ENCODE assay signal across 8 cellular contexts in the genomic region with DNA sequence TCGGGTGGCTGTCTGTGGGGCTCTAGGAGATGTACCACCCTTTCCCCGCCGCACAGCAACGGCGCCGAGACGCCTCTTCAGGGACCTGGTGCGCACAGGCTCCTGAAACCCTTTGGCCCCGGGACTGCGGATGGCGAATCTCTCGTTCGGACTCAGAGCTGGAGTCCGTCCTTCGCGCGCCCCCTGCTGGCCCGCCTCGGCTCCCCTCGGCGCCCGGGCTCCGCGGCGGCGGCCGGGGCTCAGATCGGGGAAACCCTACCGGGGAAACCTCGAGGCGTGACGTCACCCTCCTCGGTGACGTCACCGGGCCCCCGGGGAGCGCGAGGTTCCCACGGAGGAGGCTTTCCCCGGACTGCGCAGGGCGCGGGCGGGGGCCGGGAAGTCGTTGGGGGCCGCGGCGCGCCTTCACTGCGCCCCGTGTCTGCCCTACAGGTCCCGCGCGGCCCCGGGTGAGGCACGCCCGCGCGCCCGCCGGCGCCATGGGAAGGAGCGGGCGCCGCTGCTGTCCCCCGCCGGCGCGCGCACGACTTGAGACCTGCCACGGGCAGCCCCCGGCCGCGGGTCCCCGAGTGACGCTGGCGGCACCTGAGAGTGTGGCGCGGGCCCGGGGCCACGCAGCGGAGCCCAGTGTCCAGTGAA. TPM values are rescaled to one million over a fixed set of nuclear protein-coding genes. Genes with fewer than 3 reads are reported as not detected.
A peak's percentile ranks its signal among the peaks of the same experiment; 100 is the strongest.
DNase-seq lines count a peak whose midpoint lies in the region; ATAC-seq, FAIRE-seq and TF ChIP-seq lines count a peak whose summit lies in the region.

No MANE protein-coding gene starts in this region.

- FAIRE-seq in GM12892 (lab: Jason Lieb, UNC), result peak; percentile 92

- peak overlapping the region; percentile 82 for H3K4me3 Mint-ChIP-seq in T-helper 2 cell treated with Interferon-gamma antibody and Interleukin-4, amounts not matched to agents 5 μg/mL and 100 μg/mL, for 36 hours

- intact Hi-C loops in right cardiac atrium (cut with DNase I) (loop anchor here (2.0 to 5.0 kb wide), 5 partner anchors 43 to 62 kb away; a partner anchor contains a TSS), vagina (cut with DNase I) (loop anchor here (2.0 to 10.0 kb wide), 3 partner anchors 43 to 140 kb away; a partner anchor contains a TSS)

- ATAC-seq in HG02678 (IDR thresholded peaks at IDR 0.05; ENCODE audit: unreplicated experiment) (peak; percentile 51), right cardiac atrium (peak; percentile 72 to 73)

- H3K27ac Mint-ChIP-seq in T-helper 2 cell treated with Interferon-gamma antibody and Interleukin-4, amounts not matched to agents 5 μg/mL and 100 μg/mL, for 36 hours, result no peak overlapping the region

- no peaks in the 10 kb centered on the region for H3K4me1 ChIP-seq in right cardiac atrium (ENCODE audit: control insufficient read depth, insufficient read depth, low read length)
- peaks cover 19% of the 10 kb centered on the region for H3K4me1 ChIP-seq in rectal smooth muscle tissue (ENCODE audit: control insufficient read depth, insufficient read depth, low read length)
- H3K4me1 ChIP-seq in vagina, result peaks cover 46% of the 10 kb centered on the region

- no peak for TF ChIP-seq POLR2A in GM12892 (IDR thresholded peaks at IDR 0.05; ENCODE audit: low read depth, low read length)
- no peak for TF ChIP-seq POLR2A in vagina (IDR thresholded peaks at IDR 0.05)

- peak overlapping the region; percentile 54 for H3K4me3 ChIP-seq in right cardiac atrium (ENCODE audit: low read length)
- H3K4me3 ChIP-seq in rectal smooth muscle tissue (ENCODE audit: low read length), result peak overlapping the region; percentile 69
- peak overlapping the region; percentile 63 to 81 for H3K4me3 ChIP-seq in vagina

- H3K36me3 ChIP-seq in rectal smooth muscle tissue (ENCODE audit: control insufficient read depth, insufficient read depth, low read length) (no peaks in the 10 kb centered on the region), vagina (no peaks in the 10 kb centered on the region)

- H3K36me3 Mint-ChIP-seq in T-helper 2 cell treated with Interferon-gamma antibody and Interleukin-4, amounts not matched to agents 5 μg/mL and 100 μg/mL, for 36 hours (ENCODE audit: low read depth), result no peaks in the 10 kb centered on the region

- H3K9ac ChIP-seq in rectal smooth muscle tissue (ENCODE audit: low read length), result no peak overlapping the region

- peaks cover 11% of the 10 kb centered on the region for H3K27me3 Mint-ChIP-seq in T-helper 2 cell treated with Interferon-gamma antibody and Interleukin-4, amounts not matched to agents 5 μg/mL and 100 μg/mL, for 36 hours (ENCODE audit: low read depth)

- H3K4me1 Mint-ChIP-seq in T-helper 2 cell treated with Interferon-gamma antibody and Interleukin-4, amounts not matched to agents 5 μg/mL and 100 μg/mL, for 36 hours (ENCODE audit: low read depth), result peaks cover 13% of the 10 kb centered on the region

- DNase-seq in GM12892 (ENCODE audit: insufficient read length), result peak; percentile 100
- peak; percentile 49 for DNase-seq in NCI-H1105 (lab: John Stamatoyannopoulos, UW)
- DNase-seq in T-helper 2 cell treated with Interferon-gamma antibody and Interleukin-4, amounts not matched to agents 5 μg/mL and 100 μg/mL, for 36 hours (ENCODE audit: low spot score), result peak; percentile 94
- DNase-seq in anterior cingulate cortex (lab: John Stamatoyannopoulos, UW), result peak in 57 of 58 donors; percentile 40 to 93 (median 79)
- peak; percentile 91 to 97 (median 97) for DNase-seq in right cardiac atrium
- DNase-seq in vagina (ENCODE audit: extremely low spot score in 2 of 2), result no peak

- no peak overlapping the region for H3K27ac ChIP-seq in right cardiac atrium (ENCODE audit: low read length)
- no peak overlapping the region for H3K27ac ChIP-seq in rectal smooth muscle tissue (ENCODE audit: low read depth, low read length)
- peak overlapping the region; percentile 74 for H3K27ac ChIP-seq in vagina

- peak; percentile 93 to 95 (median 95) for TF ChIP-seq CTCF in vagina (IDR thresholded peaks at IDR 0.05)

- WGBS in right cardiac atrium, result under 1% methylated on average over 84 of the region's 84 CpGs

- no peaks in the 10 kb centered on the region for H3K27me3 ChIP-seq in right cardiac atrium (ENCODE audit: control insufficient read depth, insufficient read depth)
- peaks cover 5% of the 10 kb centered on the region for H3K27me3 ChIP-seq in rectal smooth muscle tissue (ENCODE audit: control insufficient read depth, insufficient read depth, low read length)
- H3K27me3 ChIP-seq in vagina, result no peaks in the 10 kb centered on the region

- H3K9me3 ChIP-seq in right cardiac atrium (ENCODE audit: control insufficient read depth, low read length) (no peaks in the 10 kb centered on the region), vagina (no peaks in the 10 kb centered on the region)

- no peaks in the 10 kb centered on the region for H3K9me3 Mint-ChIP-seq in T-helper 2 cell treated with Interferon-gamma antibody and Interleukin-4, amounts not matched to agents 5 μg/mL and 100 μg/mL, for 36 hours

RNA-seq across cellular contexts. Expression of a gene that starts 7.9 kb away (rescaled TPM):
- 0.34 TPM for polyA plus RNA-seq in GM12892 (2012; ENCODE audit: missing spikeins)
- total RNA-seq in right cardiac atrium, result under 1 TPM in 3 of 4 donors, not detected in 1; 0.33 to 0.45 (median 0.35) TPM
- 0.27 TPM for polyA plus RNA-seq in right cardiac atrium
- total RNA-seq in vagina, result 1.2 TPM

RNA-seq across cellular contexts. Expression of a gene that starts 18.9 kb away (rescaled TPM):
- 6.8 TPM for polyA plus RNA-seq in GM12892 (2012; ENCODE audit: missing spikeins)
- total RNA-seq in right cardiac atrium, result 10 to 100 TPM; 15.3 to 44.8 (median 25.3) TPM
- polyA plus RNA-seq in right cardiac atrium, result 17.7 TPM
- 69.0 TPM for total RNA-seq in vagina

RNA-seq across cellular contexts. Expression of a gene that starts 28.0 kb away (rescaled TPM):
- polyA plus RNA-seq in GM12892 (2012; ENCODE audit: missing spikeins), result 26.9 TPM
- 10 to 100 TPM; 13.2 to 16.9 (median 15.5) TPM for total RNA-seq in right cardiac atrium
- polyA plus RNA-seq in right cardiac atrium, result 7.4 TPM
- 28.7 TPM for total RNA-seq in vagina

RNA-seq across cellular contexts. Expression of a gene that starts 42.9 kb away (rescaled TPM):
- 12.2 TPM for polyA plus RNA-seq in GM12892 (2012; ENCODE audit: missing spikeins)
- 10 to 100 TPM; 35.0 to 71.5 (median 47.0) TPM for total RNA-seq in right cardiac atrium
- 61.9 TPM for polyA plus RNA-seq in right cardiac atrium
- 118 TPM for total RNA-seq in vagina

RNA-seq across cellular contexts. Expression of a gene that starts 45.2 kb away (rescaled TPM):
- 0.74 TPM for polyA plus RNA-seq in GM12892 (2012; ENCODE audit: missing spikeins)
- total RNA-seq in right cardiac atrium (under 1 TPM; 0.17 to 0.34 (median 0.26) TPM), vagina (5.2 TPM)
- polyA plus RNA-seq in right cardiac atrium, result 0.27 TPM

Comparison
In these comparisons a context has a peak if more than half of its experiments do, and no peak if none do; other contexts are left out.
1. DNase-seq: peak in GM12892 (single experiment), NCI-H1105 (single experiment), T-helper 2 cell treated with Interferon-gamma antibody and Interleukin-4, amounts not matched to agents 5 μg/mL and 100 μg/mL, for 36 hours (single experiment), anterior cingulate cortex (57 of 58) and right cardiac atrium (3 of 3); none in vagina (0 of 2).
2. Peak in every context shown above with its lines, with median percentiles within 50 percentile points of each other: H3K4me3 ChIP-seq.